Comparison of ENCODE assay signal across 8 cellular contexts in genomic region chr5:159097461-159098284, GRCh38. TPM values are rescaled to one million over a fixed set of nuclear protein-coding genes. Genes with fewer than 3 reads are reported as not detected.
DNase-seq lines count a peak whose midpoint lies in the region; ATAC-seq and TF ChIP-seq lines count a peak whose summit lies in the region.

No MANE protein-coding gene starts in this region.

- H3K36me3 Mint-ChIP-seq in IgD-negative memory B cell: peaks cover 5% of the 10 kb centered on the region
- H3K36me3 Mint-ChIP-seq in central memory CD8-positive, alpha-beta T cell (ENCODE audit: insufficient read depth): peaks cover 11% of the 10 kb centered on the region

- H3K4me1 ChIP-seq in mononuclear cell (ENCODE audit: insufficient read depth, low read length) (peaks cover 55% of the 10 kb centered on the region), foreskin keratinocyte (no peaks in the 10 kb centered on the region)

- no peak for TF ChIP-seq CTCF in foreskin keratinocyte (conservative IDR thresholded peaks at IDR 0.05)

- no peak for ATAC-seq in central memory CD8-positive, alpha-beta T cell (replicated peaks; ENCODE audit: extremely low read depth, poor library complexity, severe bottlenecking)
- ATAC-seq in HG03196 (IDR thresholded peaks at IDR 0.05; ENCODE audit: unreplicated experiment) (no peak), foreskin keratinocyte (no peak)

- no peak for DNase-seq in central memory CD8-positive, alpha-beta T cell (ENCODE audit: low spot score in 2 of 2)
- DNase-seq in hypothalamus (lab: John Stamatoyannopoulos, UW) (no peak), NCI-H446 treated with DMSO at 0.1 percent for 48 hours (lab: John Stamatoyannopoulos, UW) (no peak), foreskin keratinocyte (no peak)

- peaks cover 2% of the 10 kb centered on the region for H3K27me3 Mint-ChIP-seq in IgD-negative memory B cell
- peaks cover 66% of the 10 kb centered on the region for H3K27me3 Mint-ChIP-seq in central memory CD8-positive, alpha-beta T cell

- H3K9me3 ChIP-seq in mononuclear cell (ENCODE audit: low read depth, low read length): no peaks in the 10 kb centered on the region

- no peak overlapping the region for H3K27ac ChIP-seq in foreskin keratinocyte

- peak overlapping the region; percentile 87 to 100 (median 98) for H3K27ac Mint-ChIP-seq in IgD-negative memory B cell
- H3K27ac Mint-ChIP-seq in central memory CD8-positive, alpha-beta T cell (ENCODE audit: low read depth): peak overlapping the region; percentile 60

- H3K4me3 Mint-ChIP-seq in IgD-negative memory B cell: peak overlapping the region; percentile 60 to 100 (median 100)
- H3K4me3 Mint-ChIP-seq in central memory CD8-positive, alpha-beta T cell: peak overlapping the region; percentile 75

- H3K4me1 Mint-ChIP-seq in IgD-negative memory B cell: peaks cover 38 to 46% (median 40%) of the 10 kb centered on the region in 3 donors
- peaks cover 38% of the 10 kb centered on the region for H3K4me1 Mint-ChIP-seq in central memory CD8-positive, alpha-beta T cell

- peaks cover 57% of the 10 kb centered on the region for H3K27me3 ChIP-seq in mononuclear cell (ENCODE audit: insufficient read depth, low read length)
- peaks cover 98% of the 10 kb centered on the region for H3K27me3 ChIP-seq in foreskin keratinocyte

- no peaks in the 10 kb centered on the region for H3K9me3 Mint-ChIP-seq in IgD-negative memory B cell
- H3K9me3 Mint-ChIP-seq in central memory CD8-positive, alpha-beta T cell: no peaks in the 10 kb centered on the region

- H3K4me3 ChIP-seq in GM08714 (ENCODE audit: low read length): peak overlapping the region; percentile 86
- H3K4me3 ChIP-seq in mononuclear cell (ENCODE audit: low read length): peak overlapping the region; percentile 53

RNA-seq across cellular contexts. Expression of gene EBF1, which starts 2.0 kb away (rescaled TPM):
- polyA plus RNA-seq in IgD-negative memory B cell (47.0 TPM), foreskin keratinocyte (not detected in 2 replicates)
- total RNA-seq in mononuclear cell (7.5 TPM), foreskin keratinocyte (not detected in 2 replicates)
